8 cellular contexts compared by ENCODE assay signal in the genomic region with DNA sequence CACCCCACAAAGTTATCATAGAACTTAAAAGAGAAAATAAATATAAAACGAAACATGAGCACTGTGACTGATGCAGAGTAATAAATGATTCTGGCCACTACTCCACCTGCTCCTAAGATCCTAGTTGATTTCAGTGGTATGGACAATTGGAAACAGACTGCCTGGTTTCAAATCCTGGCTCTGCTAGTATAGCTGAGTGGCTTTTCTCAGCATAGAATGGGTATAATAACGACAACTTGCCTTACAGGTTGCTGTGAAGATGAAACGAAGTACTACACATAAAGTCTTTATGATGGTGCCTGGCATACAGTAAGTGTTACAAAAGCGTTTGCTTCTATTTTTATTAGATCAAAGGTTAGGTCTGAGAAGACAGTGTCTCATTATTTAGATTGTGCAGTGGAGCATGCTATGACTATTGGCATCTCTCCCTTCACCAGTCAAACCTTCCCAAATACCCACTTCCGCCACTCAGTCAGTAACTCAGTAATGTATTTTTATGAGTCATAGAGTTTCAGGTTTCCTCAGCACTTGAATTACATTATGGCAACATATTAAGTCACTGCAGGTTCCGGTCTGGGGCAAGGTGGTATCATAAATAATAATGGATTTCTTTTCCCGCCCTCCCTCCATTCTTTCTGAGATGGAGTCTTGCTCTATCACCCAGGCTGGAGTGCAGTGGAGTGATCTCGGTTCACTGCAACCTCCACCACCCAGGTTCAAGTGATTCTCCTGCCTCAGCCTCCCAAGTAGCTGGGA. TPM values are rescaled to one million over a fixed set of nuclear protein-coding genes. Genes with fewer than 3 reads are reported as not detected.
DNase-seq lines count a peak whose midpoint lies in the region; ATAC-seq and FAIRE-seq lines count a peak whose summit lies in the region.

No MANE protein-coding gene starts in this region.

- peak overlapping the region; percentile 20 for H3K27ac Mint-ChIP-seq in activated CD4-positive, alpha-beta T cell treated with anti-CD3 and anti-CD28 coated beads, Interleukin-2, amount 10 ng/mL, durations not matched to agents 7 days and 5 days

- no peaks in the 10 kb centered on the region for H3K9me3 Mint-ChIP-seq in activated CD4-positive, alpha-beta T cell treated with anti-CD3 and anti-CD28 coated beads, Interleukin-2, amount 10 ng/mL, durations not matched to agents 7 days and 5 days

- CTCF ChIA-PET in activated CD4-positive, alpha-beta T cell treated with anti-CD3 and anti-CD28 coated beads, Interleukin-2, amount 10 ng/mL, durations not matched to agents 7 days and 5 days (lab: Charles Lee) = interaction anchor here (2.2 kb wide), 1 partner anchor 30 kb away, joined by 8 read pairs; a partner anchor contains a TSS

- POLR2A ChIA-PET in activated CD4-positive, alpha-beta T cell treated with anti-CD3 and anti-CD28 coated beads, Interleukin-2, amount 10 ng/mL, durations not matched to agents 7 days and 5 days (lab: Charles Lee) = no interaction called here

- no peaks in the 10 kb centered on the region for H3K36me3 Mint-ChIP-seq in activated CD4-positive, alpha-beta T cell treated with anti-CD3 and anti-CD28 coated beads, Interleukin-2, amount 10 ng/mL, durations not matched to agents 7 days and 5 days (ENCODE audit: low read depth)

- no peak overlapping the region for H3K4me3 Mint-ChIP-seq in activated CD4-positive, alpha-beta T cell treated with anti-CD3 and anti-CD28 coated beads, Interleukin-2, amount 10 ng/mL, durations not matched to agents 7 days and 5 days

- DNase-seq in A172 (ENCODE audit: low spot score) (peak; percentile 96), GM18507 (ENCODE audit: extremely low spot score, insufficient read length, low read depth) (peak; percentile 66), NCI-H187 (lab: John Stamatoyannopoulos, UW) (peak; percentile 41 to 71), kidney tubule cell (ENCODE audit: low spot score) (peak; percentile 98), sciatic nerve (ENCODE audit: low spot score) (no peak), iPS-NIHi7 (ENCODE audit: extremely low spot score) (no peak)
- DNase-seq in activated CD4-positive, alpha-beta T cell treated with anti-CD3 and anti-CD28 coated beads, Interleukin-2, amount 10 ng/mL, durations not matched to agents 7 days and 5 days = peak; percentile 44

- peak; percentile 94 for FAIRE-seq in GM18507 (lab: Jason Lieb, UNC)

- peaks cover 1% of the 10 kb centered on the region for H3K27me3 Mint-ChIP-seq in activated CD4-positive, alpha-beta T cell treated with anti-CD3 and anti-CD28 coated beads, Interleukin-2, amount 10 ng/mL, durations not matched to agents 7 days and 5 days

- intact Hi-C loops in sciatic nerve (cut with DNase I) = no loop called here

- ATAC-seq in HG02870 (IDR thresholded peaks at IDR 0.05; ENCODE audit: unreplicated experiment) (peak; percentile 96), sciatic nerve (no peak)

- H3K4me1 Mint-ChIP-seq in activated CD4-positive, alpha-beta T cell treated with anti-CD3 and anti-CD28 coated beads, Interleukin-2, amount 10 ng/mL, durations not matched to agents 7 days and 5 days = peaks cover 15% of the 10 kb centered on the region

RNA-seq across cellular contexts. Expression of a gene that starts 29.7 kb away (rescaled TPM):
- total RNA-seq in A172 (2014; rRNA removed; shearing (Covaris generic)) = 15.6 and 22.2 TPM in 2 replicates
- 10 to 100 TPM; 31.6 to 49.7 TPM for total RNA-seq in activated CD4-positive, alpha-beta T cell treated with anti-CD3 and anti-CD28 coated beads, Interleukin-2, amount 10 ng/mL, durations not matched to agents 7 days and 5 days
- total RNA-seq in sciatic nerve = 49.2 TPM

Comparison
In these comparisons a context has a peak if more than half of its experiments do, and no peak if none do; other contexts are left out.
1. DNase-seq: peak in A172 (single experiment), GM18507 (single experiment), NCI-H187 (2 of 2), activated CD4-positive, alpha-beta T cell treated with anti-CD3 and anti-CD28 coated beads, Interleukin-2, amount 10 ng/mL, durations not matched to agents 7 days and 5 days (single experiment) and kidney tubule cell (single experiment); none in sciatic nerve (single experiment) and iPS-NIHi7 (single experiment).